In genomic region chr7:25726180-25726579, GRCh38 we compare ENCODE assay signal across 14 cellular contexts.
DNase-seq lines count a peak whose midpoint lies in the region; ATAC-seq and TF ChIP-seq lines count a peak whose summit lies in the region.
"Had no signal": no experiment of that assay in that cellular context is flagged by ENCODE, and none has a peak within 500 bp of the region (broad histone marks: within the 10 kb centered on the region; RNA-seq: fewer than 3 reads in every experiment).

No MANE protein-coding gene starts in this region.

- no peaks in the 10 kb centered on the region for H3K27me3 ChIP-seq in foreskin keratinocyte
- no peaks in the 10 kb centered on the region for H3K27me3 ChIP-seq in mesenchymal stem cell (ENCODE audit: control insufficient read depth in 1 of 2, insufficient read depth in 1 of 2, low read length in 2 of 2)

- H3K4me3 ChIP-seq in mesenchymal stem cell (ENCODE audit: insufficient read depth in 1 of 2, low read depth in 1 of 2, low read length in 2 of 2): no peak overlapping the region

- no peaks in the 10 kb centered on the region for H3K79me1 ChIP-seq in mesenchymal stem cell (replicated peaks; ENCODE audit: low read length, poor library complexity, severe bottlenecking)

- H2AK5ac ChIP-seq in mesenchymal stem cell (ENCODE audit: low read length, severe bottlenecking): no peak overlapping the region

- H3K4me3 Mint-ChIP-seq in stimulated activated memory B cell treated with anti-CD40 and anti-IgM and Interleukin-4, amounts not matched to agents 10 μg/mL and 1 μg/mL and 100 μg/mL, for 72 hours: no peak overlapping the region
- H3K4me3 Mint-ChIP-seq: activated naive CD8-positive, alpha-beta T cell treated with anti-CD3 and anti-CD28 coated beads for 36 hours; central memory CD8-positive, alpha-beta T cell; natural killer cell had no signal

- H3K36me3 ChIP-seq in mesenchymal stem cell (ENCODE audit: control insufficient read depth in 1 of 2, insufficient read depth in 2 of 2, low read depth in 1 of 2, low read length in 2 of 2): no peaks in the 10 kb centered on the region

- no peak overlapping the region for H3K23ac ChIP-seq in mesenchymal stem cell (ENCODE audit: low read length in 2 of 2)

- no peak overlapping the region for H4K8ac ChIP-seq in mesenchymal stem cell (ENCODE audit: low read length)

- WGBS in mesenchymal stem cell: 20% methylated on average over 5 of the region's 5 CpGs

- H3K4me2 ChIP-seq in mesenchymal stem cell (ENCODE audit: low read length, poor library complexity, severe bottlenecking): no peak overlapping the region

- no peak overlapping the region for H3K27ac Mint-ChIP-seq in stimulated activated memory B cell treated with anti-CD40 and anti-IgM and Interleukin-4, amounts not matched to agents 10 μg/mL and 1 μg/mL and 100 μg/mL, for 72 hours
- H3K27ac Mint-ChIP-seq: activated naive CD8-positive, alpha-beta T cell treated with anti-CD3 and anti-CD28 coated beads for 36 hours; natural killer cell had no signal

- no peak overlapping the region for H3K27ac ChIP-seq in foreskin keratinocyte
- H3K27ac ChIP-seq in mesenchymal stem cell (ENCODE audit: low read length, poor library complexity, severe bottlenecking): no peak overlapping the region

- no peaks in the 10 kb centered on the region for H3K9me3 ChIP-seq in mesenchymal stem cell (ENCODE audit: control insufficient read depth, low read length)

- no peak overlapping the region for H3K4ac ChIP-seq in mesenchymal stem cell (ENCODE audit: low read depth in 1 of 2, low read length in 2 of 2)

- H3K18ac ChIP-seq in mesenchymal stem cell (ENCODE audit: low read depth in 1 of 2, low read length in 2 of 2): no peak overlapping the region

- no peak for TF ChIP-seq CTCF in foreskin keratinocyte (conservative IDR thresholded peaks at IDR 0.05)

- DNase-seq in NCI-H748 (lab: John Stamatoyannopoulos, UW; ENCODE audit: unreplicated experiment): peak; percentile 16
- DNase-seq in NCI-H748 treated with DMSO at 0.1 percent for 48 hours (lab: John Stamatoyannopoulos, UW): no peak
- DNase-seq in NCI-H524 treated with DMSO at 0.1 percent for 48 hours (lab: John Stamatoyannopoulos, UW): peak; percentile 12
- DNase-seq in iPS-NIHi11 (ENCODE audit: low spot score): peak; percentile 40
- DNase-seq in foreskin keratinocyte: no peak
- no peak for DNase-seq in mesenchymal stem cell
- DNase-seq: activated naive CD8-positive, alpha-beta T cell treated with anti-CD3 and anti-CD28 coated beads for 36 hours; COR-L47; left colon; natural killer cell; PC-3 had no signal

- no peak overlapping the region for H3K9ac ChIP-seq in mesenchymal stem cell (ENCODE audit: low read length)

- ATAC-seq in stimulated activated memory B cell treated with anti-CD40 and anti-IgM and Interleukin-4, amounts not matched to agents 10 μg/mL and 1 μg/mL and 100 μg/mL, for 72 hours: peak; percentile 50
- ATAC-seq in foreskin keratinocyte (no peak), HG03095 (IDR thresholded peaks at IDR 0.05; ENCODE audit: unreplicated experiment) (no peak)
- ATAC-seq: left colon, natural killer cell, PC-3 had no signal

- no peak overlapping the region for H2BK5ac ChIP-seq in mesenchymal stem cell (ENCODE audit: low read depth, low read length, poor library complexity, severe bottlenecking)

- H2BK120ac ChIP-seq in mesenchymal stem cell (ENCODE audit: low read depth, low read length): no peak overlapping the region

- H3K9me3 Mint-ChIP-seq in stimulated activated memory B cell treated with anti-CD40 and anti-IgM and Interleukin-4, amounts not matched to agents 10 μg/mL and 1 μg/mL and 100 μg/mL, for 72 hours: no peaks in the 10 kb centered on the region
- H3K9me3 Mint-ChIP-seq: activated naive CD8-positive, alpha-beta T cell treated with anti-CD3 and anti-CD28 coated beads for 36 hours; central memory CD8-positive, alpha-beta T cell; natural killer cell had no signal

- peaks cover 9% of the 10 kb centered on the region for H3K4me1 ChIP-seq in foreskin keratinocyte
- peaks cover 6% of the 10 kb centered on the region for H3K4me1 ChIP-seq in mesenchymal stem cell (ENCODE audit: control insufficient read depth, insufficient read depth, low read depth, low read length)

- H2BK12ac ChIP-seq in mesenchymal stem cell (ENCODE audit: low read length in 2 of 2): peak overlapping the region in 1 of 2 experiments; percentile 39

- H3K27me3 Mint-ChIP-seq in stimulated activated memory B cell treated with anti-CD40 and anti-IgM and Interleukin-4, amounts not matched to agents 10 μg/mL and 1 μg/mL and 100 μg/mL, for 72 hours: peaks cover 17% of the 10 kb centered on the region
- H3K27me3 Mint-ChIP-seq: activated naive CD8-positive, alpha-beta T cell treated with anti-CD3 and anti-CD28 coated beads for 36 hours had no signal

- H3K36me3 Mint-ChIP-seq in stimulated activated memory B cell treated with anti-CD40 and anti-IgM and Interleukin-4, amounts not matched to agents 10 μg/mL and 1 μg/mL and 100 μg/mL, for 72 hours: no peaks in the 10 kb centered on the region
- H3K36me3 Mint-ChIP-seq: activated naive CD8-positive, alpha-beta T cell treated with anti-CD3 and anti-CD28 coated beads for 36 hours; natural killer cell had no signal

- no peak overlapping the region for H4K91ac ChIP-seq in mesenchymal stem cell (ENCODE audit: low read length)

- no peak overlapping the region for H2AFZ ChIP-seq in mesenchymal stem cell (ENCODE audit: low read depth, low read length)

- no peak overlapping the region for H2BK15ac ChIP-seq in mesenchymal stem cell (ENCODE audit: low read depth, poor library complexity, severe bottlenecking)

- no peak overlapping the region for H3K14ac ChIP-seq in mesenchymal stem cell (ENCODE audit: low read length in 2 of 2)

- no peaks in the 10 kb centered on the region for H3K4me1 Mint-ChIP-seq in stimulated activated memory B cell treated with anti-CD40 and anti-IgM and Interleukin-4, amounts not matched to agents 10 μg/mL and 1 μg/mL and 100 μg/mL, for 72 hours
- H3K4me1 Mint-ChIP-seq: activated naive CD8-positive, alpha-beta T cell treated with anti-CD3 and anti-CD28 coated beads for 36 hours; central memory CD8-positive, alpha-beta T cell; natural killer cell had no signal

Comparison
In these comparisons a context has a peak if more than half of its experiments do, and no peak if none do; other contexts are left out.
1. DNase-seq: peak in NCI-H748 (single experiment), NCI-H524 treated with DMSO at 0.1 percent for 48 hours (single experiment) and iPS-NIHi11 (single experiment); none in NCI-H748 treated with DMSO at 0.1 percent for 48 hours (single experiment), foreskin keratinocyte (0 of 2) and mesenchymal stem cell (single experiment).